1 cellular context compared by ENCODE assay signal in the genomic region with DNA sequence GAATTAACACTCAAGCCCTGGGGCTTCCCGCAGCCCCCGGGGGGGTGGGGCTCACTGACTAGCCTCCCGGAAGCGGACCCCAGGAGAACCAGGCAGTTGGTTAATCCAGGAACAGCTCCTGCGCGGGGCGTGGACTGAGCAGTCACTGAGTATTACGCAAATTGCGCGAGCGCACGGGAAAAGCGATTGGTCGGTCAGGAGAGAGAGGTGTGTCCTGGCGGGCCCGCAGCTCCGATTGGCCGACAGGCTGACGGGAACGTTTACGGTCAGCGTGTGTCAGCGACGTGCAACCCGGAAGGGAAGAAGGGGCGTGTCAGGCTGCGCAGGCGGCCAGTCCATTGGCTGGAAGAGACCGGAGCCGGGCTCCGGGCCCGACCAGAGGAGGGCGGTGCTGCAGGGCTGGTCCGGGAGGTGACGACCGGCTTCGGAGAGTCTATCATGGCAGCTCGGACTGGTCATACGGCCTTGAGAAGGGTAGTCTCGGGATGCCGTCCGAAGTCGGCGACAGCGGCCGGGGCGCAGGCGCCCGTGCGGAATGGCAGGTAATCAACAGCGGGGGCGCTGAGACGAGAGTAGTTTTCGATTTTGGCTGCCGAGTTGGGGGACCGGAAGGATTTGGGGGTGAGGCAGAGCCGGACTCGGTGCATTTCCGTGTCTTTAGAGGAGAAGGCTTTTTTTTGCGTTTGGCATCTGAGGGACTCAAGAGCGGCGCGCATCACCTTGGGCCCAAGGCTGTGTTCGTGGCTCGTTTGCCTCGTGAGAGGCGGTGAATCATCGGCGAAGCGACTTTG.
TF ChIP-seq lines count a peak whose summit lies in the region.

A gene (plus strand): TSS at position 430 of the 791 bp plus-strand sequence. CDS start 9 bp downstream, at position 439.

TF ChIP-seq in K562, 482 proteins besides CTCF, POLR2A, EP300 and RAD21 (continued from another document and continues in another):
- TF ChIP-seq, protein P1, sequence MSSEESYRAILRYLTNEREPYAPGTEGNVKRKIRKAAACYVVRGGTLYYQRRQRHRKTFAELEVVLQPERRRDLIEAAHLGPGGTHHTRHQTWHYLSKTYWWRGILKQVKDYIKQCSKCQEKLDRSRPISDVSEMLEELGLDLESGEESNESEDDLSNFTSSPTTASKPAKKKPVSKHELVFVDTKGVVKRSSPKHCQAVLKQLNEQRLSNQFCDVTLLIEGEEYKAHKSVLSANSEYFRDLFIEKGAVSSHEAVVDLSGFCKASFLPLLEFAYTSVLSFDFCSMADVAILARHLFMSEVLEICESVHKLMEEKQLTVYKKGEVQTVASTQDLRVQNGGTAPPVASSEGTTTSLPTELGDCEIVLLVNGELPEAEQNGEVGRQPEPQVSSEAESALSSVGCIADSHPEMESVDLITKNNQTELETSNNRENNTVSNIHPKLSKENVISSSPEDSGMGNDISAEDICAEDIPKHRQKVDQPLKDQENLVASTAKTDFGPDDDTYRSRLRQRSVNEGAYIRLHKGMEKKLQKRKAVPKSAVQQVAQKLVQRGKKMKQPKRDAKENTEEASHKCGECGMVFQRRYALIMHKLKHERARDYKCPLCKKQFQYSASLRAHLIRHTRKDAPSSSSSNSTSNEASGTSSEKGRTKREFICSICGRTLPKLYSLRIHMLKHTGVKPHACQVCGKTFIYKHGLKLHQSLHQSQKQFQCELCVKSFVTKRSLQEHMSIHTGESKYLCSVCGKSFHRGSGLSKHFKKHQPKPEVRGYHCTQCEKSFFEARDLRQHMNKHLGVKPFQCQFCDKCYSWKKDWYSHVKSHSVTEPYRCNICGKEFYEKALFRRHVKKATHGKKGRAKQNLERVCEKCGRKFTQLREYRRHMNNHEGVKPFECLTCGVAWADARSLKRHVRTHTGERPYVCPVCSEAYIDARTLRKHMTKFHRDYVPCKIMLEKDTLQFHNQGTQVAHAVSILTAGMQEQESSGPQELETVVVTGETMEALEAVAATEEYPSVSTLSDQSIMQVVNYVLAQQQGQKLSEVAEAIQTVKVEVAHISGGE (CRISPR knock-in tag; IDR thresholded peaks at IDR 0.05) = peak; percentile 71 to 95 (median 75); a peak in 5 of 6 replicates
- TF ChIP-seq EP400 (IDR thresholded peaks at IDR 0.05) (peak; percentile 93), NCOA4 (IDR thresholded peaks at IDR 0.05; ENCODE audit: partially characterized antibody) (no peak), LEF1 (IDR thresholded peaks at IDR 0.05) (0 out of 2 replicates have a peak, but pooled peaks have one; percentile 49), TEAD1 (CRISPR knock-in tag; IDR thresholded peaks at IDR 0.05) (no peak), EGR1 (conservative IDR thresholded peaks at IDR 0.05) (0 out of 2 replicates have a peak, but pooled peaks have one; percentile 9), HNRNPL (IDR thresholded peaks at IDR 0.05; ENCODE audit: low read depth, low read length) (no peak), DPF2 (IDR thresholded peaks at IDR 0.05) (peak; percentile 20; the same call in 1 of the 2 replicates), ZNF282 (CRISPR knock-in tag; IDR thresholded peaks at IDR 0.05) (no peak), ZKSCAN1 (IDR thresholded peaks at IDR 0.05; ENCODE audit: low read depth, low read length) (0 out of 2 replicates have a peak, but pooled peaks have one; percentile 4), SNIP1 (IDR thresholded peaks at IDR 0.05; ENCODE audit: low read depth) (no peak), C11orf30 (IDR thresholded peaks at IDR 0.05; ENCODE audit: low read depth) (peak; percentile 54; the same call in 1 of the 2 replicates), NFE2 (IDR thresholded peaks at IDR 0.05; ENCODE audit: low read depth) (no peak), PML (IDR thresholded peaks at IDR 0.05; ENCODE audit: low read length) (peak; percentile 67), CBX8 (IDR thresholded peaks at IDR 0.05; ENCODE audit: borderline replicate concordance, extremely low read depth, low read depth, low read length, poor library complexity, severe bottlenecking) (no peak), MXI1 (IDR thresholded peaks at IDR 0.05; ENCODE audit: low read depth, low read length) (no peak; the same call in 1 of the 2 replicates), CCAR2 (IDR thresholded peaks at IDR 0.05; ENCODE audit: low read depth, low read length) (no peak), TCF7L2 (IDR thresholded peaks at IDR 0.05; ENCODE audit: low read depth, low read length) (no peak), STAT5A (IDR thresholded peaks at IDR 0.05; ENCODE audit: borderline replicate concordance, low read length) (no peak), BCOR (IDR thresholded peaks at IDR 0.05) (0 out of 2 replicates have a peak, but pooled peaks have one; percentile 20), BMI1 (IDR thresholded peaks at IDR 0.05; ENCODE audit: low read length) (no peak), GABPA (tag; conservative IDR thresholded peaks at IDR 0.05; ENCODE audit: low read depth) (peak; percentile 83), PCBP1 (IDR thresholded peaks at IDR 0.05; ENCODE audit: low read depth, low read length, poor library complexity, severe bottlenecking) (no peak), ZNF699 (CRISPR knock-in tag; IDR thresholded peaks at IDR 0.05; ENCODE audit: insufficient replicate concordance) (no peak), MTA1 (IDR thresholded peaks at IDR 0.05; ENCODE audit: borderline replicate concordance) (no peak)
- TF ChIP-seq, protein P2, sequence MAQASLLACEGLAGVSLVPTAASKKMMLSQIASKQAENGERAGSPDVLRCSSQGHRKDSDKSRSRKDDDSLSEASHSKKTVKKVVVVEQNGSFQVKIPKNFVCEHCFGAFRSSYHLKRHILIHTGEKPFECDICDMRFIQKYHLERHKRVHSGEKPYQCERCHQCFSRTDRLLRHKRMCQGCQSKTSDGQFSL (CRISPR knock-in tag; IDR thresholded peaks at IDR 0.05) = no peak
- TF ChIP-seq, protein P2 (tag; IDR thresholded peaks at IDR 0.05) = no peak
- TF ChIP-seq, protein P3, sequence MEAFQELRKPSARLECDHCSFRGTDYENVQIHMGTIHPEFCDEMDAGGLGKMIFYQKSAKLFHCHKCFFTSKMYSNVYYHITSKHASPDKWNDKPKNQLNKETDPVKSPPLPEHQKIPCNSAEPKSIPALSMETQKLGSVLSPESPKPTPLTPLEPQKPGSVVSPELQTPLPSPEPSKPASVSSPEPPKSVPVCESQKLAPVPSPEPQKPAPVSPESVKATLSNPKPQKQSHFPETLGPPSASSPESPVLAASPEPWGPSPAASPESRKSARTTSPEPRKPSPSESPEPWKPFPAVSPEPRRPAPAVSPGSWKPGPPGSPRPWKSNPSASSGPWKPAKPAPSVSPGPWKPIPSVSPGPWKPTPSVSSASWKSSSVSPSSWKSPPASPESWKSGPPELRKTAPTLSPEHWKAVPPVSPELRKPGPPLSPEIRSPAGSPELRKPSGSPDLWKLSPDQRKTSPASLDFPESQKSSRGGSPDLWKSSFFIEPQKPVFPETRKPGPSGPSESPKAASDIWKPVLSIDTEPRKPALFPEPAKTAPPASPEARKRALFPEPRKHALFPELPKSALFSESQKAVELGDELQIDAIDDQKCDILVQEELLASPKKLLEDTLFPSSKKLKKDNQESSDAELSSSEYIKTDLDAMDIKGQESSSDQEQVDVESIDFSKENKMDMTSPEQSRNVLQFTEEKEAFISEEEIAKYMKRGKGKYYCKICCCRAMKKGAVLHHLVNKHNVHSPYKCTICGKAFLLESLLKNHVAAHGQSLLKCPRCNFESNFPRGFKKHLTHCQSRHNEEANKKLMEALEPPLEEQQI (IDR thresholded peaks at IDR 0.05) = 0 out of 2 replicates have a peak, but pooled peaks have one; percentile 18
- TF ChIP-seq, protein P4, sequence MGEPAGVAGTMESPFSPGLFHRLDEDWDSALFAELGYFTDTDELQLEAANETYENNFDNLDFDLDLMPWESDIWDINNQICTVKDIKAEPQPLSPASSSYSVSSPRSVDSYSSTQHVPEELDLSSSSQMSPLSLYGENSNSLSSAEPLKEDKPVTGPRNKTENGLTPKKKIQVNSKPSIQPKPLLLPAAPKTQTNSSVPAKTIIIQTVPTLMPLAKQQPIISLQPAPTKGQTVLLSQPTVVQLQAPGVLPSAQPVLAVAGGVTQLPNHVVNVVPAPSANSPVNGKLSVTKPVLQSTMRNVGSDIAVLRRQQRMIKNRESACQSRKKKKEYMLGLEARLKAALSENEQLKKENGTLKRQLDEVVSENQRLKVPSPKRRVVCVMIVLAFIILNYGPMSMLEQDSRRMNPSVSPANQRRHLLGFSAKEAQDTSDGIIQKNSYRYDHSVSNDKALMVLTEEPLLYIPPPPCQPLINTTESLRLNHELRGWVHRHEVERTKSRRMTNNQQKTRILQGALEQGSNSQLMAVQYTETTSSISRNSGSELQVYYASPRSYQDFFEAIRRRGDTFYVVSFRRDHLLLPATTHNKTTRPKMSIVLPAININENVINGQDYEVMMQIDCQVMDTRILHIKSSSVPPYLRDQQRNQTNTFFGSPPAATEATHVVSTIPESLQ (CRISPR knock-in tag; IDR thresholded peaks at IDR 0.05) = no peak
- TF ChIP-seq, protein P5, sequence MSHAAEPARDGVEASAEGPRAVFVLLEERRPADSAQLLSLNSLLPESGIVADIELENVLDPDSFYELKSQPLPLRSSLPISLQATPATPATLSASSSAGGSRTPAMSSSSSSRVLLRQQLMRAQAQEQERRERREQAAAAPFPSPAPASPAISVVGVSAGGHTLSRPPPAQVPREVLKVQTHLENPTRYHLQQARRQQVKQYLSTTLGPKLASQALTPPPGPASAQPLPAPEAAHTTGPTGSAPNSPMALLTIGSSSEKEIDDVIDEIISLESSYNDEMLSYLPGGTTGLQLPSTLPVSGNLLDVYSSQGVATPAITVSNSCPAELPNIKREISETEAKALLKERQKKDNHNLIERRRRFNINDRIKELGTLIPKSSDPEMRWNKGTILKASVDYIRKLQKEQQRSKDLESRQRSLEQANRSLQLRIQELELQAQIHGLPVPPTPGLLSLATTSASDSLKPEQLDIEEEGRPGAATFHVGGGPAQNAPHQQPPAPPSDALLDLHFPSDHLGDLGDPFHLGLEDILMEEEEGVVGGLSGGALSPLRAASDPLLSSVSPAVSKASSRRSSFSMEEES (CRISPR knock-in tag; IDR thresholded peaks at IDR 0.05) = no peak
- TF ChIP-seq, protein P6, sequence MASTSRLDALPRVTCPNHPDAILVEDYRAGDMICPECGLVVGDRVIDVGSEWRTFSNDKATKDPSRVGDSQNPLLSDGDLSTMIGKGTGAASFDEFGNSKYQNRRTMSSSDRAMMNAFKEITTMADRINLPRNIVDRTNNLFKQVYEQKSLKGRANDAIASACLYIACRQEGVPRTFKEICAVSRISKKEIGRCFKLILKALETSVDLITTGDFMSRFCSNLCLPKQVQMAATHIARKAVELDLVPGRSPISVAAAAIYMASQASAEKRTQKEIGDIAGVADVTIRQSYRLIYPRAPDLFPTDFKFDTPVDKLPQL (IDR thresholded peaks at IDR 0.05; ENCODE audit: extremely low read depth, insufficient read length) = no peak
- TF ChIP-seq, protein P7, sequence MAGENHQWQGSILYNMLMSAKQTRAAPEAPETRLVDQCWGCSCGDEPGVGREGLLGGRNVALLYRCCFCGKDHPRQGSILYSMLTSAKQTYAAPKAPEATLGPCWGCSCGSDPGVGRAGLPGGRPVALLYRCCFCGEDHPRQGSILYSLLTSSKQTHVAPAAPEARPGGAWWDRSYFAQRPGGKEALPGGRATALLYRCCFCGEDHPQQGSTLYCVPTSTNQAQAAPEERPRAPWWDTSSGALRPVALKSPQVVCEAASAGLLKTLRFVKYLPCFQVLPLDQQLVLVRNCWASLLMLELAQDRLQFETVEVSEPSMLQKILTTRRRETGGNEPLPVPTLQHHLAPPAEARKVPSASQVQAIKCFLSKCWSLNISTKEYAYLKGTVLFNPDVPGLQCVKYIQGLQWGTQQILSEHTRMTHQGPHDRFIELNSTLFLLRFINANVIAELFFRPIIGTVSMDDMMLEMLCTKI (IDR thresholded peaks at IDR 0.05; ENCODE audit: partially characterized antibody) = no peak
- TF ChIP-seq, protein P8, sequence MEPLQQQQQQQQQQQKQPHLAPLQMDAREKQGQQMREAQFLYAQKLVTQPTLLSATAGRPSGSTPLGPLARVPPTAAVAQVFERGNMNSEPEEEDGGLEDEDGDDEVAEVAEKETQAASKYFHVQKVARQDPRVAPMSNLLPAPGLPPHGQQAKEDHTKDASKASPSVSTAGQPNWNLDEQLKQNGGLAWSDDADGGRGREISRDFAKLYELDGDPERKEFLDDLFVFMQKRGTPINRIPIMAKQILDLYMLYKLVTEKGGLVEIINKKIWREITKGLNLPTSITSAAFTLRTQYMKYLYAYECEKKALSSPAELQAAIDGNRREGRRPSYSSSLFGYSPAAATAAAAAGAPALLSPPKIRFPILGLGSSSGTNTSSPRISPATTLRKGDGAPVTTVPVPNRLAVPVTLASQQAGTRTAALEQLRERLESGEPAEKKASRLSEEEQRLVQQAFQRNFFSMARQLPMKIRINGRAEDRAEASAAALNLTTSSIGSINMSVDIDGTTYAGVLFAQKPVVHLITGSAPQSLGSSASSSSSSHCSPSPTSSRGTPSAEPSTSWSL (CRISPR knock-in tag; IDR thresholded peaks at IDR 0.05; ENCODE audit: borderline replicate concordance) = no peak
- TF ChIP-seq, protein P9, sequence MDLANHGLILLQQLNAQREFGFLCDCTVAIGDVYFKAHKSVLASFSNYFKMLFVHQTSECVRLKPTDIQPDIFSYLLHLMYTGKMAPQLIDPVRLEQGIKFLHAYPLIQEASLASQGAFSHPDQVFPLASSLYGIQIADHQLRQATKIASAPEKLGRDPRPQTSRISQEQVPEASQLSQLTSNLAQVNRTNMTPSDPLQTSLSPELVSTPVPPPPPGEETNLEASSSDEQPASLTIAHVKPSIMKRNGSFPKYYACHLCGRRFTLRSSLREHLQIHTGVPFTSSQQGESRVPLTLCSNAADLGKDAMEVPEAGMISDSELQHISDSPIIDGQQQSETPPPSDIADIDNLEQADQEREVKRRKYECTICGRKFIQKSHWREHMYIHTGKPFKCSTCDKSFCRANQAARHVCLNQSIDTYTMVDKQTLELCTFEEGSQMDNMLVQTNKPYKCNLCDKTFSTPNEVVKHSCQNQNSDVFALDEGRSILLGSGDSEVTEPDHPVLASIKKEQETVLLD (IDR thresholded peaks at IDR 0.05) = peak; percentile 81
- TF ChIP-seq, protein P10, sequence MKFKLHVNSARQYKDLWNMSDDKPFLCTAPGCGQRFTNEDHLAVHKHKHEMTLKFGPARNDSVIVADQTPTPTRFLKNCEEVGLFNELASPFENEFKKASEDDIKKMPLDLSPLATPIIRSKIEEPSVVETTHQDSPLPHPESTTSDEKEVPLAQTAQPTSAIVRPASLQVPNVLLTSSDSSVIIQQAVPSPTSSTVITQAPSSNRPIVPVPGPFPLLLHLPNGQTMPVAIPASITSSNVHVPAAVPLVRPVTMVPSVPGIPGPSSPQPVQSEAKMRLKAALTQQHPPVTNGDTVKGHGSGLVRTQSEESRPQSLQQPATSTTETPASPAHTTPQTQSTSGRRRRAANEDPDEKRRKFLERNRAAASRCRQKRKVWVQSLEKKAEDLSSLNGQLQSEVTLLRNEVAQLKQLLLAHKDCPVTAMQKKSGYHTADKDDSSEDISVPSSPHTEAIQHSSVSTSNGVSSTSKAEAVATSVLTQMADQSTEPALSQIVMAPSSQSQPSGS (CRISPR knock-in tag; IDR thresholded peaks at IDR 0.05) = no peak
